1 cellular context compared by ENCODE assay signal in genomic region chr15:66095871-66096710, GRCh38.
TF ChIP-seq lines count a peak whose summit lies in the region.

No MANE protein-coding gene starts in this region.

TF ChIP-seq in HepG2, 621 proteins besides CTCF, POLR2A, EP300 and RAD21 (continued from another document and continues in another):
- TF ChIP-seq, protein P1, sequence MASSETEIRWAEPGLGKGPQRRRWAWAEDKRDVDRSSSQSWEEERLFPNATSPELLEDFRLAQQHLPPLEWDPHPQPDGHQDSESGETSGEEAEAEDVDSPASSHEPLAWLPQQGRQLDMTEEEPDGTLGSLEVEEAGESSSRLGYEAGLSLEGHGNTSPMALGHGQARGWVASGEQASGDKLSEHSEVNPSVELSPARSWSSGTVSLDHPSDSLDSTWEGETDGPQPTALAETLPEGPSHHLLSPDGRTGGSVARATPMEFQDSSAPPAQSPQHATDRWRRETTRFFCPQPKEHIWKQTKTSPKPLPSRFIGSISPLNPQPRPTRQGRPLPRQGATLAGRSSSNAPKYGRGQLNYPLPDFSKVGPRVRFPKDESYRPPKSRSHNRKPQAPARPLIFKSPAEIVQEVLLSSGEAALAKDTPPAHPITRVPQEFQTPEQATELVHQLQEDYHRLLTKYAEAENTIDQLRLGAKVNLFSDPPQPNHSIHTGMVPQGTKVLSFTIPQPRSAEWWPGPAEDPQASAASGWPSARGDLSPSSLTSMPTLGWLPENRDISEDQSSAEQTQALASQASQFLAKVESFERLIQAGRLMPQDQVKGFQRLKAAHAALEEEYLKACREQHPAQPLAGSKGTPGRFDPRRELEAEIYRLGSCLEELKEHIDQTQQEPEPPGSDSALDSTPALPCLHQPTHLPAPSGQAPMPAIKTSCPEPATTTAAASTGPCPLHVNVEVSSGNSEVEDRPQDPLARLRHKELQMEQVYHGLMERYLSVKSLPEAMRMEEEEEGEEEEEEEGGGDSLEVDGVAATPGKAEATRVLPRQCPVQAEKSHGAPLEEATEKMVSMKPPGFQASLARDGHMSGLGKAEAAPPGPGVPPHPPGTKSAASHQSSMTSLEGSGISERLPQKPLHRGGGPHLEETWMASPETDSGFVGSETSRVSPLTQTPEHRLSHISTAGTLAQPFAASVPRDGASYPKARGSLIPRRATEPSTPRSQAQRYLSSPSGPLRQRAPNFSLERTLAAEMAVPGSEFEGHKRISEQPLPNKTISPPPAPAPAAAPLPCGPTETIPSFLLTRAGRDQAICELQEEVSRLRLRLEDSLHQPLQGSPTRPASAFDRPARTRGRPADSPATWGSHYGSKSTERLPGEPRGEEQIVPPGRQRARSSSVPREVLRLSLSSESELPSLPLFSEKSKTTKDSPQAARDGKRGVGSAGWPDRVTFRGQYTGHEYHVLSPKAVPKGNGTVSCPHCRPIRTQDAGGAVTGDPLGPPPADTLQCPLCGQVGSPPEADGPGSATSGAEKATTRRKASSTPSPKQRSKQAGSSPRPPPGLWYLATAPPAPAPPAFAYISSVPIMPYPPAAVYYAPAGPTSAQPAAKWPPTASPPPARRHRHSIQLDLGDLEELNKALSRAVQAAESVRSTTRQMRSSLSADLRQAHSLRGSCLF (CRISPR knock-in tag; IDR thresholded peaks at IDR 0.05; ENCODE audit: borderline replicate concordance) = no peak
- no peak for TF ChIP-seq NPAS2 (CRISPR knock-in tag; IDR thresholded peaks at IDR 0.05; ENCODE audit: borderline replicate concordance)
- no peak for TF ChIP-seq DNMT3B (CRISPR knock-in tag; conservative IDR thresholded peaks at IDR 0.05)
- TF ChIP-seq, protein P2, sequence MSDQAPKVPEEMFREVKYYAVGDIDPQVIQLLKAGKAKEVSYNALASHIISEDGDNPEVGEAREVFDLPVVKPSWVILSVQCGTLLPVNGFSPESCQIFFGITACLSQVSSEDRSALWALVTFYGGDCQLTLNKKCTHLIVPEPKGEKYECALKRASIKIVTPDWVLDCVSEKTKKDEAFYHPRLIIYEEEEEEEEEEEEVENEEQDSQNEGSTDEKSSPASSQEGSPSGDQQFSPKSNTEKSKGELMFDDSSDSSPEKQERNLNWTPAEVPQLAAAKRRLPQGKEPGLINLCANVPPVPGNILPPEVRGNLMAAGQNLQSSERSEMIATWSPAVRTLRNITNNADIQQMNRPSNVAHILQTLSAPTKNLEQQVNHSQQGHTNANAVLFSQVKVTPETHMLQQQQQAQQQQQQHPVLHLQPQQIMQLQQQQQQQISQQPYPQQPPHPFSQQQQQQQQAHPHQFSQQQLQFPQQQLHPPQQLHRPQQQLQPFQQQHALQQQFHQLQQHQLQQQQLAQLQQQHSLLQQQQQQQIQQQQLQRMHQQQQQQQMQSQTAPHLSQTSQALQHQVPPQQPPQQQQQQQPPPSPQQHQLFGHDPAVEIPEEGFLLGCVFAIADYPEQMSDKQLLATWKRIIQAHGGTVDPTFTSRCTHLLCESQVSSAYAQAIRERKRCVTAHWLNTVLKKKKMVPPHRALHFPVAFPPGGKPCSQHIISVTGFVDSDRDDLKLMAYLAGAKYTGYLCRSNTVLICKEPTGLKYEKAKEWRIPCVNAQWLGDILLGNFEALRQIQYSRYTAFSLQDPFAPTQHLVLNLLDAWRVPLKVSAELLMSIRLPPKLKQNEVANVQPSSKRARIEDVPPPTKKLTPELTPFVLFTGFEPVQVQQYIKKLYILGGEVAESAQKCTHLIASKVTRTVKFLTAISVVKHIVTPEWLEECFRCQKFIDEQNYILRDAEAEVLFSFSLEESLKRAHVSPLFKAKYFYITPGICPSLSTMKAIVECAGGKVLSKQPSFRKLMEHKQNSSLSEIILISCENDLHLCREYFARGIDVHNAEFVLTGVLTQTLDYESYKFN (CRISPR knock-in tag; conservative IDR thresholded peaks at IDR 0.05) = peak; percentile 46
- peak; percentile 80; the same call in 1 of the 2 replicates for TF ChIP-seq ZNF292 (CRISPR knock-in tag; IDR thresholded peaks at IDR 0.05; ENCODE audit: borderline replicate concordance, low read depth)
- no peak for TF ChIP-seq TCF12 (IDR thresholded peaks at IDR 0.05)
- TF ChIP-seq TCF12 (CRISPR knock-in tag; IDR thresholded peaks at IDR 0.05) = no peak
- TF ChIP-seq ZBTB44 (CRISPR knock-in tag; IDR thresholded peaks at IDR 0.05) = no peak
- TF ChIP-seq GTF2F1 (IDR thresholded peaks at IDR 0.05; ENCODE audit: low read length) = no peak
- TF ChIP-seq ELF4 (CRISPR knock-in tag; IDR thresholded peaks at IDR 0.05; ENCODE audit: borderline replicate concordance) = no peak
- no peak for TF ChIP-seq ZSCAN12 (CRISPR knock-in tag; IDR thresholded peaks at IDR 0.05)
- no peak for TF ChIP-seq ZBTB20 (CRISPR knock-in tag; IDR thresholded peaks at IDR 0.05; ENCODE audit: borderline replicate concordance, low read depth)
- TF ChIP-seq, protein P3, sequence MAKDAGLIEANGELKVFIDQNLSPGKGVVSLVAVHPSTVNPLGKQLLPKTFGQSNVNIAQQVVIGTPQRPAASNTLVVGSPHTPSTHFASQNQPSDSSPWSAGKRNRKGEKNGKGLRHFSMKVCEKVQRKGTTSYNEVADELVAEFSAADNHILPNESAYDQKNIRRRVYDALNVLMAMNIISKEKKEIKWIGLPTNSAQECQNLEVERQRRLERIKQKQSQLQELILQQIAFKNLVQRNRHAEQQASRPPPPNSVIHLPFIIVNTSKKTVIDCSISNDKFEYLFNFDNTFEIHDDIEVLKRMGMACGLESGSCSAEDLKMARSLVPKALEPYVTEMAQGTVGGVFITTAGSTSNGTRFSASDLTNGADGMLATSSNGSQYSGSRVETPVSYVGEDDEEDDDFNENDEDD (CRISPR knock-in tag; IDR thresholded peaks at IDR 0.05; ENCODE audit: borderline replicate concordance) = peak; percentile 38; the same call in 1 of the 2 replicates
- no peak for TF ChIP-seq ZNF558 (CRISPR knock-in tag; IDR thresholded peaks at IDR 0.05; ENCODE audit: borderline replicate concordance)
- TF ChIP-seq ZNF232 (CRISPR knock-in tag; IDR thresholded peaks at IDR 0.05; ENCODE audit: borderline replicate concordance) = no peak
- TF ChIP-seq MBNL3 (CRISPR knock-in tag; conservative IDR thresholded peaks at IDR 0.05) = no peak
- no peak for TF ChIP-seq ZNF616 (CRISPR knock-in tag; IDR thresholded peaks at IDR 0.05; ENCODE audit: low read depth)
- no peak for TF ChIP-seq ZNF468 (CRISPR knock-in tag; IDR thresholded peaks at IDR 0.05)
- no peak for TF ChIP-seq POLR2AphosphoS5 (IDR thresholded peaks at IDR 0.05; ENCODE audit: low read depth, low read length)
- TF ChIP-seq, protein P4, sequence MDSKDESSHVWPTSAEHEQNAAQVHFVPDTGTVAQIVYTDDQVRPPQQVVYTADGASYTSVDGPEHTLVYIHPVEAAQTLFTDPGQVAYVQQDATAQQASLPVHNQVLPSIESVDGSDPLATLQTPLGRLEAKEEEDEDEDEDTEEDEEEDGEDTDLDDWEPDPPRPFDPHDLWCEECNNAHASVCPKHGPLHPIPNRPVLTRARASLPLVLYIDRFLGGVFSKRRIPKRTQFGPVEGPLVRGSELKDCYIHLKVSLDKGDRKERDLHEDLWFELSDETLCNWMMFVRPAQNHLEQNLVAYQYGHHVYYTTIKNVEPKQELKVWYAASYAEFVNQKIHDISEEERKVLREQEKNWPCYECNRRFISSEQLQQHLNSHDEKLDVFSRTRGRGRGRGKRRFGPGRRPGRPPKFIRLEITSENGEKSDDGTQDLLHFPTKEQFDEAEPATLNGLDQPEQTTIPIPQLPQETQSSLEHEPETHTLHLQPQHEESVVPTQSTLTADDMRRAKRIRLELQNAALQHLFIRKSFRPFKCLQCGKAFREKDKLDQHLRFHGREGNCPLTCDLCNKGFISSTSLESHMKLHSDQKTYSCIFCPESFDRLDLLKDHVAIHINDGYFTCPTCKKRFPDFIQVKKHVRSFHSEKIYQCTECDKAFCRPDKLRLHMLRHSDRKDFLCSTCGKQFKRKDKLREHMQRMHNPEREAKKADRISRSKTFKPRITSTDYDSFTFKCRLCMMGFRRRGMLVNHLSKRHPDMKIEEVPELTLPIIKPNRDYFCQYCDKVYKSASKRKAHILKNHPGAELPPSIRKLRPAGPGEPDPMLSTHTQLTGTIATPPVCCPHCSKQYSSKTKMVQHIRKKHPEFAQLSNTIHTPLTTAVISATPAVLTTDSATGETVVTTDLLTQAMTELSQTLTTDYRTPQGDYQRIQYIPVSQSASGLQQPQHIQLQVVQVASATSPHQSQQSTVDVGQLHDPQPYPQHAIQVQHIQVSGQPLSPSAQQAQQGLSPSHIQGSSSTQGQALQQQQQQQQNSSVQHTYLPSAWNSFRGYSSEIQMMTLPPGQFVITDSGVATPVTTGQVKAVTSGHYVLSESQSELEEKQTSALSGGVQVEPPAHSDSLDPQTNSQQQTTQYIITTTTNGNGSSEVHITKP (CRISPR knock-in tag; IDR thresholded peaks at IDR 0.05; ENCODE audit: low read depth) = no peak
- 0 out of 2 replicates have a peak, but pooled peaks have one; percentile 28 for TF ChIP-seq MED1 (CRISPR knock-in tag; IDR thresholded peaks at IDR 0.05)
- TF ChIP-seq ZNF121 (CRISPR knock-in tag; IDR thresholded peaks at IDR 0.05) = no peak
- no peak for TF ChIP-seq SKI (IDR thresholded peaks at IDR 0.05; ENCODE audit: partially characterized antibody)
- TF ChIP-seq ZNF570 (CRISPR knock-in tag; IDR thresholded peaks at IDR 0.05; ENCODE audit: borderline replicate concordance) = no peak
- TF ChIP-seq NFYB (CRISPR knock-in tag; IDR thresholded peaks at IDR 0.05) = no peak
- no peak for TF ChIP-seq ZNF274 (CRISPR knock-in tag; IDR thresholded peaks at IDR 0.05)
- TF ChIP-seq GLI4 (CRISPR knock-in tag; IDR thresholded peaks at IDR 0.05; ENCODE audit: borderline replicate concordance) = no peak
- TF ChIP-seq SIX1 (CRISPR knock-in tag; IDR thresholded peaks at IDR 0.05; ENCODE audit: borderline replicate concordance) = no peak
- no peak for TF ChIP-seq SALL2 (CRISPR knock-in tag; IDR thresholded peaks at IDR 0.05)
- TF ChIP-seq, protein P5, sequence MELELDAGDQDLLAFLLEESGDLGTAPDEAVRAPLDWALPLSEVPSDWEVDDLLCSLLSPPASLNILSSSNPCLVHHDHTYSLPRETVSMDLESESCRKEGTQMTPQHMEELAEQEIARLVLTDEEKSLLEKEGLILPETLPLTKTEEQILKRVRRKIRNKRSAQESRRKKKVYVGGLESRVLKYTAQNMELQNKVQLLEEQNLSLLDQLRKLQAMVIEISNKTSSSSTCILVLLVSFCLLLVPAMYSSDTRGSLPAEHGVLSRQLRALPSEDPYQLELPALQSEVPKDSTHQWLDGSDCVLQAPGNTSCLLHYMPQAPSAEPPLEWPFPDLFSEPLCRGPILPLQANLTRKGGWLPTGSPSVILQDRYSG (CRISPR knock-in tag; IDR thresholded peaks at IDR 0.05) = 0 out of 2 replicates have a peak, but pooled peaks have one; percentile 38
- no peak for TF ChIP-seq SIN3A (IDR thresholded peaks at IDR 0.05; ENCODE audit: borderline replicate concordance, low read depth, low read length)
- TF ChIP-seq ZNF619 (CRISPR knock-in tag; IDR thresholded peaks at IDR 0.05) = no peak
- TF ChIP-seq ZNF275 (CRISPR knock-in tag; IDR thresholded peaks at IDR 0.05; ENCODE audit: borderline replicate concordance) = no peak
- no peak for TF ChIP-seq ZNF317 (CRISPR knock-in tag; IDR thresholded peaks at IDR 0.05)
- no peak for TF ChIP-seq MTA3 (CRISPR knock-in tag; IDR thresholded peaks at IDR 0.05)
- no peak for TF ChIP-seq ZNF296 (CRISPR knock-in tag; conservative IDR thresholded peaks at IDR 0.05)
- no peak for TF ChIP-seq KDM3A (CRISPR knock-in tag; IDR thresholded peaks at IDR 0.05; ENCODE audit: low read depth)
- TF ChIP-seq ZNF775 (CRISPR knock-in tag; IDR thresholded peaks at IDR 0.05; ENCODE audit: borderline replicate concordance) = no peak
- 0 out of 2 replicates have a peak, but pooled peaks have one; percentile 28 for TF ChIP-seq ZBTB7A (CRISPR knock-in tag; IDR thresholded peaks at IDR 0.05)
- TF ChIP-seq ZFP91 (CRISPR knock-in tag; IDR thresholded peaks at IDR 0.05; ENCODE audit: borderline replicate concordance) = peak; percentile 53; the same call in 1 of the 2 replicates
- peak; percentile 38; the same call in 1 of the 2 replicates for TF ChIP-seq RARA (CRISPR knock-in tag; IDR thresholded peaks at IDR 0.05)
- TF ChIP-seq PAX8 (CRISPR knock-in tag; IDR thresholded peaks at IDR 0.05; ENCODE audit: borderline replicate concordance) = no peak
- TF ChIP-seq MTERF4 (CRISPR knock-in tag; IDR thresholded peaks at IDR 0.05) = no peak
- TF ChIP-seq KAT8 (CRISPR knock-in tag; IDR thresholded peaks at IDR 0.05) = no peak
